ENCODE assay signal across 13 cellular contexts in the genomic region with DNA sequence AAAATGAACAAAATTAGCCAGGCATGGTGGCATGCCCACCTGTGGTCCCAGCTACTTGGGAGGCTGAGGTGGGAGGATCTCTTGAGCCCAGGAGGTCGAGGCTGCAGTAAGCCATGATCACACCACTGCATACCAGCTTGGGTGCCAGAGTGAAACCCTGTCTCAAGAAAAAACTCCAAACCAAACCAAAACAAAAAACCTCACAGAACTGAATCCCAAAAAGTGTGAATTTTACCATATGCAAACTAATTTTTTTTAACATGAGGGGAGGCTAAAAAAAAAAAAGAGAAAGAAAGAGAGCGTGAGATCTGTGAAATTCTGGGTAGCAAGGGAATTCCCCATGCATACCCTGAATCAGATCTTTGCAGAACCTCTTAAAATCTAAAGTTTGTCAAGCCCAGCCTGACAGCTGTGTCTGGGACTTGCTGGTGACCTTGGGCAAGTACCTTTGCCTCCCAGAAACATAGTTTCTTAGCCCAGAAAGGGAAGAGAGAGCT. TPM values are rescaled to one million over a fixed set of nuclear protein-coding genes. Genes with fewer than 3 reads are reported as not detected.
A peak's percentile ranks its signal among the peaks of the same experiment; 100 is the strongest.
DNase-seq lines count a peak whose midpoint lies in the region; ATAC-seq and TF ChIP-seq lines count a peak whose summit lies in the region.
"Had no signal": no experiment of that assay in that cellular context is flagged by ENCODE, and none has a peak within 500 bp of the region (broad histone marks: within the 10 kb centered on the region; RNA-seq: fewer than 3 reads in every experiment).

No MANE protein-coding gene starts in this region.

- H3K4me1 ChIP-seq in thyroid gland: no peaks in the 10 kb centered on the region
- no peaks in the 10 kb centered on the region for H3K4me1 ChIP-seq in naive thymus-derived CD4-positive, alpha-beta T cell (ENCODE audit: control insufficient read depth in 2 of 2, insufficient read depth in 2 of 2, low read length in 2 of 2)

- no peaks in the 10 kb centered on the region for H3K36me3 Mint-ChIP-seq in activated naive CD4-positive, alpha-beta T cell treated with anti-CD3 and anti-CD28 coated beads for 36 hours (ENCODE audit: low read depth)
- no peaks in the 10 kb centered on the region for H3K36me3 Mint-ChIP-seq in stimulated activated naive B cell treated with anti-CD40 and anti-IgM and Interleukin-4, amounts not matched to agents 10 μg/mL and 1 μg/mL and 100 μg/mL, for 72 hours
- no peaks in the 10 kb centered on the region for H3K36me3 Mint-ChIP-seq in activated CD8-positive, alpha-beta memory T cell treated with anti-CD3 and anti-CD28 coated beads, Interleukin-2, amount 10 ng/mL, durations not matched to agents 7 days and 5 days
- H3K36me3 Mint-ChIP-seq in naive thymus-derived CD4-positive, alpha-beta T cell: peaks cover 0 to 2% (median 0%) of the 10 kb centered on the region in 5 donors

- WGBS in thyroid gland, 2 donors: 82 to 87% methylated on average over 2 of the region's 2 CpGs

- H3K9me3 ChIP-seq in thyroid gland: no peaks in the 10 kb centered on the region
- H3K9me3 ChIP-seq in naive thymus-derived CD4-positive, alpha-beta T cell (ENCODE audit: control insufficient read depth in 2 of 3, low read length in 3 of 3): no peaks in the 10 kb centered on the region

- H3K4me3 Mint-ChIP-seq in activated naive CD4-positive, alpha-beta T cell treated with anti-CD3 and anti-CD28 coated beads for 36 hours: no peak overlapping the region
- H3K4me3 Mint-ChIP-seq in stimulated activated naive B cell treated with anti-CD40 and anti-IgM and Interleukin-4, amounts not matched to agents 10 μg/mL and 1 μg/mL and 100 μg/mL, for 72 hours: no peak overlapping the region
- H3K4me3 Mint-ChIP-seq in activated CD8-positive, alpha-beta memory T cell treated with anti-CD3 and anti-CD28 coated beads, Interleukin-2, amount 10 ng/mL, durations not matched to agents 7 days and 5 days: no peak overlapping the region
- H3K4me3 Mint-ChIP-seq in naive thymus-derived CD4-positive, alpha-beta T cell: no peak overlapping the region
- H3K4me3 Mint-ChIP-seq: activated naive CD4-positive, alpha-beta T cell treated with anti-CD3 and anti-CD28 coated beads, Interleukin-2, amount 50 U/mL, for 24 hours had no signal

- no peaks in the 10 kb centered on the region for H3K27me3 Mint-ChIP-seq in activated naive CD4-positive, alpha-beta T cell treated with anti-CD3 and anti-CD28 coated beads for 36 hours (ENCODE audit: low read depth)
- H3K27me3 Mint-ChIP-seq in stimulated activated naive B cell treated with anti-CD40 and anti-IgM and Interleukin-4, amounts not matched to agents 10 μg/mL and 1 μg/mL and 100 μg/mL, for 72 hours: no peaks in the 10 kb centered on the region
- no peaks in the 10 kb centered on the region for H3K27me3 Mint-ChIP-seq in activated CD8-positive, alpha-beta memory T cell treated with anti-CD3 and anti-CD28 coated beads, Interleukin-2, amount 10 ng/mL, durations not matched to agents 7 days and 5 days
- H3K27me3 Mint-ChIP-seq in naive thymus-derived CD4-positive, alpha-beta T cell: no peaks in the 10 kb centered on the region
- H3K27me3 Mint-ChIP-seq: activated naive CD4-positive, alpha-beta T cell treated with anti-CD3 and anti-CD28 coated beads, Interleukin-2, amount 50 U/mL, for 24 hours had no signal

- peaks cover 19% of the 10 kb centered on the region for H3K4me1 Mint-ChIP-seq in activated naive CD4-positive, alpha-beta T cell treated with anti-CD3 and anti-CD28 coated beads for 36 hours (ENCODE audit: low read depth)
- peaks cover 5 to 28% of the 10 kb centered on the region in 2 donors for H3K4me1 Mint-ChIP-seq in stimulated activated naive B cell treated with anti-CD40 and anti-IgM and Interleukin-4, amounts not matched to agents 10 μg/mL and 1 μg/mL and 100 μg/mL, for 72 hours
- H3K4me1 Mint-ChIP-seq in activated CD8-positive, alpha-beta memory T cell treated with anti-CD3 and anti-CD28 coated beads, Interleukin-2, amount 10 ng/mL, durations not matched to agents 7 days and 5 days: peaks cover 6% of the 10 kb centered on the region
- H3K4me1 Mint-ChIP-seq in naive thymus-derived CD4-positive, alpha-beta T cell: peaks cover 0 to 6% (median 0%) of the 10 kb centered on the region in 7 donors

- peak; percentile 86 for ATAC-seq in GM21390 (IDR thresholded peaks at IDR 0.05; ENCODE audit: unreplicated experiment)
- ATAC-seq in HG03095 (IDR thresholded peaks at IDR 0.05; ENCODE audit: unreplicated experiment): peak; percentile 74
- peak; percentile 98 to 99 for ATAC-seq in stimulated activated naive B cell treated with anti-CD40 and anti-IgM and Interleukin-4, amounts not matched to agents 10 μg/mL and 1 μg/mL and 100 μg/mL, for 72 hours (replicated peaks)
- ATAC-seq in activated CD8-positive, alpha-beta memory T cell treated with anti-CD3 and anti-CD28 coated beads, Interleukin-2, amount 10 ng/mL, durations not matched to agents 7 days and 5 days: no peak
- ATAC-seq in naive thymus-derived CD4-positive, alpha-beta T cell: no peak

- no peak for TF ChIP-seq CTCF in thyroid gland (IDR thresholded peaks at IDR 0.05)

- peaks cover 2% of the 10 kb centered on the region for H3K9me3 Mint-ChIP-seq in activated naive CD4-positive, alpha-beta T cell treated with anti-CD3 and anti-CD28 coated beads for 36 hours
- peaks cover 0 to 2% of the 10 kb centered on the region in 2 donors for H3K9me3 Mint-ChIP-seq in stimulated activated naive B cell treated with anti-CD40 and anti-IgM and Interleukin-4, amounts not matched to agents 10 μg/mL and 1 μg/mL and 100 μg/mL, for 72 hours
- no peaks in the 10 kb centered on the region for H3K9me3 Mint-ChIP-seq in activated CD8-positive, alpha-beta memory T cell treated with anti-CD3 and anti-CD28 coated beads, Interleukin-2, amount 10 ng/mL, durations not matched to agents 7 days and 5 days (ENCODE audit: low read depth)
- peaks cover 0 to 10% (median 0%) of the 10 kb centered on the region in 11 donors for H3K9me3 Mint-ChIP-seq in naive thymus-derived CD4-positive, alpha-beta T cell
- H3K9me3 Mint-ChIP-seq: activated naive CD4-positive, alpha-beta T cell treated with anti-CD3 and anti-CD28 coated beads, Interleukin-2, amount 50 U/mL, for 24 hours had no signal

- no peak overlapping the region for H3K4me3 ChIP-seq in thyroid gland (replicated peaks in 1 of 3)
- H3K4me3 ChIP-seq in naive thymus-derived CD4-positive, alpha-beta T cell (ENCODE audit: low read length): no peak overlapping the region

- intact Hi-C loops in activated naive CD4-positive, alpha-beta T cell treated with anti-CD3 and anti-CD28 coated beads for 36 hours (cut with micrococcal nuclease): loop anchor here (1.0 to 2.0 kb wide), 5 partner anchors 23 to 80 kb away; no protein-coding TSS in a partner anchor
- intact Hi-C loops in thyroid gland (cut with DNase I): no loop called here
- intact Hi-C loops in naive thymus-derived CD4-positive, alpha-beta T cell (cut with micrococcal nuclease): no loop called here

- TF ChIP-seq POLR2A in thyroid gland (IDR thresholded peaks at IDR 0.05): no peak

- peak overlapping the region; percentile 83 for H3K27ac Mint-ChIP-seq in activated naive CD4-positive, alpha-beta T cell treated with anti-CD3 and anti-CD28 coated beads for 36 hours
- H3K27ac Mint-ChIP-seq in stimulated activated naive B cell treated with anti-CD40 and anti-IgM and Interleukin-4, amounts not matched to agents 10 μg/mL and 1 μg/mL and 100 μg/mL, for 72 hours: peak overlapping the region; percentile 78
- H3K27ac Mint-ChIP-seq in activated CD8-positive, alpha-beta memory T cell treated with anti-CD3 and anti-CD28 coated beads, Interleukin-2, amount 10 ng/mL, durations not matched to agents 7 days and 5 days: no peak overlapping the region
- no peak overlapping the region for H3K27ac Mint-ChIP-seq in naive thymus-derived CD4-positive, alpha-beta T cell
- H3K27ac Mint-ChIP-seq: activated naive CD4-positive, alpha-beta T cell treated with anti-CD3 and anti-CD28 coated beads, Interleukin-2, amount 50 U/mL, for 24 hours had no signal

- no peaks in the 10 kb centered on the region for H3K36me3 ChIP-seq in thyroid gland
- no peaks in the 10 kb centered on the region for H3K36me3 ChIP-seq in naive thymus-derived CD4-positive, alpha-beta T cell (ENCODE audit: control insufficient read depth in 2 of 3, insufficient read depth in 3 of 3, low read length in 3 of 3)

- POLR2A ChIA-PET in naive thymus-derived CD4-positive, alpha-beta T cell (lab: Charles Lee): interaction anchor here (0.6 kb wide), 1 partner anchor 1118 kb away, joined by 4 read pairs; no protein-coding TSS in a partner anchor

- no peaks in the 10 kb centered on the region for H3K27me3 ChIP-seq in thyroid gland
- H3K27me3 ChIP-seq in naive thymus-derived CD4-positive, alpha-beta T cell (ENCODE audit: control insufficient read depth in 2 of 2, insufficient read depth in 2 of 2, low read length in 2 of 2): no peaks in the 10 kb centered on the region

- DNase-seq in activated naive CD4-positive, alpha-beta T cell treated with anti-CD3 and anti-CD28 coated beads for 36 hours: peak; percentile 80
- DNase-seq in activated naive CD4-positive, alpha-beta T cell (lab: John Stamatoyannopoulos, UW): no peak
- peak; percentile 68 for DNase-seq in stimulated activated naive B cell treated with anti-CD40 and anti-IgM and Interleukin-4, amounts not matched to agents 10 μg/mL and 1 μg/mL and 100 μg/mL, for 72 hours
- no peak for DNase-seq in thyroid gland
- no peak for DNase-seq in activated CD8-positive, alpha-beta memory T cell treated with anti-CD3 and anti-CD28 coated beads, Interleukin-2, amount 10 ng/mL, durations not matched to agents 7 days and 5 days
- DNase-seq in naive thymus-derived CD4-positive, alpha-beta T cell: no peak
- DNase-seq: dermis blood vessel endothelial cell, MV-4-11, T-helper 9 cell had no signal

- CTCF ChIA-PET in activated naive CD4-positive, alpha-beta T cell treated with anti-CD3 and anti-CD28 coated beads for 36 hours (lab: Charles Lee): interaction anchor here (0.7 to 1.0 kb wide), 3 partner anchors 37 to 264 kb away, joined by 3 to 4 read pairs (median 3); no protein-coding TSS in a partner anchor
- CTCF ChIA-PET in activated CD8-positive, alpha-beta memory T cell treated with anti-CD3 and anti-CD28 coated beads, Interleukin-2, amount 10 ng/mL, durations not matched to agents 7 days and 5 days (lab: Charles Lee): no interaction called here
- CTCF ChIA-PET in naive thymus-derived CD4-positive, alpha-beta T cell (lab: Charles Lee): no interaction called here

- H3K27ac ChIP-seq in thyroid gland: no peak overlapping the region
- H3K27ac ChIP-seq in naive thymus-derived CD4-positive, alpha-beta T cell (ENCODE audit: low read depth, low read length): no peak overlapping the region

RNA-seq across cellular contexts. Expression of gene CDH1, which starts 17.1 kb away (rescaled TPM):
- 1 to 10 TPM; 1.7 to 2.7 TPM for total RNA-seq in activated naive CD4-positive, alpha-beta T cell treated with anti-CD3 and anti-CD28 coated beads for 36 hours
- total RNA-seq in thyroid gland: 100 to 1,000 TPM; 177 to 287 (median 279) TPM
- total RNA-seq in activated CD8-positive, alpha-beta memory T cell treated with anti-CD3 and anti-CD28 coated beads, Interleukin-2, amount 10 ng/mL, durations not matched to agents 7 days and 5 days: under 1 TPM; 0.06 to 0.09 TPM
- total RNA-seq in naive thymus-derived CD4-positive, alpha-beta T cell: 1 to 10 TPM in 2 of 5 experiments, under 1 TPM in 1, not detected in 2; 0.34 to 1.3 (median 1.2) TPM
- polyA plus RNA-seq in naive thymus-derived CD4-positive, alpha-beta T cell: not detected
- total RNA-seq: lung microvascular endothelial cell had no signal

Comparison
In these comparisons a context has a peak if more than half of its experiments do, and no peak if none do; other contexts are left out.
1. DNase-seq: peak in activated naive CD4-positive, alpha-beta T cell treated with anti-CD3 and anti-CD28 coated beads for 36 hours (single experiment) and stimulated activated naive B cell treated with anti-CD40 and anti-IgM and Interleukin-4, amounts not matched to agents 10 μg/mL and 1 μg/mL and 100 μg/mL, for 72 hours (single experiment); none in activated naive CD4-positive, alpha-beta T cell (0 of 4), thyroid gland (0 of 2), activated CD8-positive, alpha-beta memory T cell treated with anti-CD3 and anti-CD28 coated beads, Interleukin-2, amount 10 ng/mL, durations not matched to agents 7 days and 5 days (single experiment) and naive thymus-derived CD4-positive, alpha-beta T cell (0 of 9).
2. H3K27ac Mint-ChIP-seq: peak in activated naive CD4-positive, alpha-beta T cell treated with anti-CD3 and anti-CD28 coated beads for 36 hours (single experiment) and stimulated activated naive B cell treated with anti-CD40 and anti-IgM and Interleukin-4, amounts not matched to agents 10 μg/mL and 1 μg/mL and 100 μg/mL, for 72 hours (single experiment); none in activated CD8-positive, alpha-beta memory T cell treated with anti-CD3 and anti-CD28 coated beads, Interleukin-2, amount 10 ng/mL, durations not matched to agents 7 days and 5 days (single experiment) and naive thymus-derived CD4-positive, alpha-beta T cell (0 of 9).
3. ATAC-seq: peak in GM21390 (single experiment), HG03095 (single experiment) and stimulated activated naive B cell treated with anti-CD40 and anti-IgM and Interleukin-4, amounts not matched to agents 10 μg/mL and 1 μg/mL and 100 μg/mL, for 72 hours (2 of 2); none in activated CD8-positive, alpha-beta memory T cell treated with anti-CD3 and anti-CD28 coated beads, Interleukin-2, amount 10 ng/mL, durations not matched to agents 7 days and 5 days (single experiment) and naive thymus-derived CD4-positive, alpha-beta T cell (single experiment).
4. RNA of gene CDH1, which starts 17.1 kb away (total RNA-seq): 177 to 287 TPM in thyroid gland; 1.7 to 2.7 TPM in activated naive CD4-positive, alpha-beta T cell treated with anti-CD3 and anti-CD28 coated beads for 36 hours, 0.34 to 1.3 TPM in naive thymus-derived CD4-positive, alpha-beta T cell and 0.06 to 0.09 TPM in activated CD8-positive, alpha-beta memory T cell treated with anti-CD3 and anti-CD28 coated beads, Interleukin-2, amount 10 ng/mL, durations not matched to agents 7 days and 5 days; every median in the first group is over 10 times any median in the second.